ENCODE assay signal across 8 cellular contexts in genomic region chr11:72111803-72112540, GRCh38. TPM values are rescaled to one million over a fixed set of nuclear protein-coding genes. Genes with fewer than 3 reads are reported as not detected.
DNase-seq lines count a peak whose midpoint lies in the region; ATAC-seq and TF ChIP-seq lines count a peak whose summit lies in the region.

No MANE protein-coding gene starts in this region.

- no peak for TF ChIP-seq CTCF in DOHH2 (IDR thresholded peaks at IDR 0.05; ENCODE audit: low read depth, low read length, poor library complexity, severe bottlenecking)

- H3K27me3 Mint-ChIP-seq in activated T-helper 17 cell treated with anti-CD3 and anti-CD28 coated beads, Interleukin-2, amount 50 U/mL, for 72 hours: peaks cover 5% of the 10 kb centered on the region
- H3K27me3 Mint-ChIP-seq in naive thymus-derived CD8-positive, alpha-beta T cell: peaks cover 0 to 7% (median 4%) of the 10 kb centered on the region in 5 donors

- H4K20me1 ChIP-seq in DOHH2 (ENCODE audit: control insufficient read depth, insufficient read depth, low read depth, low read length): no peaks in the 10 kb centered on the region

- peaks cover 13% of the 10 kb centered on the region for H3K36me3 ChIP-seq in DOHH2 (ENCODE audit: control insufficient read depth, low read length)

- H3K9me3 ChIP-seq in DOHH2 (ENCODE audit: control insufficient read depth, insufficient read depth, low read length): no peaks in the 10 kb centered on the region

- POLR2A ChIA-PET in naive thymus-derived CD8-positive, alpha-beta T cell (lab: Charles Lee): interaction anchor here (0.7 to 3.6 kb wide), 14 partner anchors 8 to 319 kb away, joined by 3 to 78 read pairs (median 8); partner anchors contain the start of genes INPPL1, LAMTOR1, NUMA1 and RNF121

- no peaks in the 10 kb centered on the region for H3K27me3 ChIP-seq in DOHH2 (ENCODE audit: control insufficient read depth, low read length)

- DNase-seq in KG1 (lab: John Stamatoyannopoulos, UW) (peak; percentile 100), fibroblast of peridontal ligament (ENCODE audit: extremely low read depth) (peak; percentile 100)
- peak in 5 of 10 donors; percentile 79 to 94 (median 83) for DNase-seq in naive thymus-derived CD8-positive, alpha-beta T cell
- peak in 4 of 6 experiments; percentile 83 to 97 (median 92) for DNase-seq in stimulated activated naive CD4-positive, alpha-beta T cell (lab: John Stamatoyannopoulos, UW)

- 0 out of 2 replicates have a peak, but pooled peaks cover 3% of the 10 kb centered on the region for H3K9me2 ChIP-seq in DOHH2 (replicated peaks; ENCODE audit: control insufficient read depth, low read length)

- peaks cover 32% of the 10 kb centered on the region for H3K36me3 Mint-ChIP-seq in activated T-helper 17 cell treated with anti-CD3 and anti-CD28 coated beads, Interleukin-2, amount 50 U/mL, for 72 hours (ENCODE audit: low read depth)
- H3K36me3 Mint-ChIP-seq in naive thymus-derived CD8-positive, alpha-beta T cell: peaks cover 8 to 26% (median 19%) of the 10 kb centered on the region in 3 donors

- ATAC-seq in GM21737 (IDR thresholded peaks at IDR 0.05; ENCODE audit: unreplicated experiment): peak; percentile 74
- peak; percentile 92 for ATAC-seq in activated T-helper 17 cell treated with anti-CD3 and anti-CD28 coated beads, Interleukin-2, amount 50 U/mL, for 72 hours (replicated peaks)
- peak; percentile 86 to 88 for ATAC-seq in naive thymus-derived CD8-positive, alpha-beta T cell

- H3K9me3 Mint-ChIP-seq in activated T-helper 17 cell treated with anti-CD3 and anti-CD28 coated beads, Interleukin-2, amount 50 U/mL, for 72 hours: peaks cover 10% of the 10 kb centered on the region
- peaks cover 0 to 5% (median 0%) of the 10 kb centered on the region in 9 donors for H3K9me3 Mint-ChIP-seq in naive thymus-derived CD8-positive, alpha-beta T cell

- H3K4me1 Mint-ChIP-seq in activated T-helper 17 cell treated with anti-CD3 and anti-CD28 coated beads, Interleukin-2, amount 50 U/mL, for 72 hours: peaks cover 24% of the 10 kb centered on the region
- peaks cover 22 to 28% (median 25%) of the 10 kb centered on the region in 4 donors for H3K4me1 Mint-ChIP-seq in naive thymus-derived CD8-positive, alpha-beta T cell

- H3K4me1 ChIP-seq in DOHH2 (ENCODE audit: control insufficient read depth, low read length): peaks cover 19% of the 10 kb centered on the region

- peak overlapping the region; percentile 96 for H3K27ac Mint-ChIP-seq in activated T-helper 17 cell treated with anti-CD3 and anti-CD28 coated beads, Interleukin-2, amount 50 U/mL, for 72 hours
- H3K27ac Mint-ChIP-seq in naive thymus-derived CD8-positive, alpha-beta T cell: peak overlapping the region; percentile 95 to 99 (median 98)

- H3K4me3 ChIP-seq in DOHH2 (ENCODE audit: low read length): peak overlapping the region; percentile 75

- H3F3A ChIP-seq in DOHH2 (ENCODE audit: control insufficient read depth, insufficient read depth): 0 out of 2 replicates have a peak, but pooled peaks cover 2% of the 10 kb centered on the region

- peaks cover 8% of the 10 kb centered on the region for H3K79me2 ChIP-seq in DOHH2 (ENCODE audit: control insufficient read depth, low read length)

- peak overlapping the region; percentile 87 for H3K4me3 Mint-ChIP-seq in activated T-helper 17 cell treated with anti-CD3 and anti-CD28 coated beads, Interleukin-2, amount 50 U/mL, for 72 hours
- peak overlapping the region; percentile 87 to 100 (median 96) for H3K4me3 Mint-ChIP-seq in naive thymus-derived CD8-positive, alpha-beta T cell

- H3K4me2 ChIP-seq in DOHH2 (ENCODE audit: low read length): peak overlapping the region; percentile 93

- peak overlapping the region; percentile 87 for H3K27ac ChIP-seq in DOHH2 (ENCODE audit: low read depth, low read length)

TF ChIP-seq in PFSK-1, 5 proteins besides CTCF, POLR2A, EP300 and RAD21:
- TF ChIP-seq REST (IDR thresholded peaks at IDR 0.05; ENCODE audit: insufficient read depth in 1 of 2, low read depth in 2 of 2, low read length in 2 of 2) (no peak), SIN3A (IDR thresholded peaks at IDR 0.05; ENCODE audit: borderline replicate concordance, insufficient read depth, low read length) (0 out of 2 replicates have a peak, but pooled peaks have one; percentile 16), TAF1 (IDR thresholded peaks at IDR 0.05; ENCODE audit: borderline replicate concordance, insufficient read depth, low read length) (peak; percentile 80; the same call in 1 of the 2 replicates), POLR2AphosphoS5 (IDR thresholded peaks at IDR 0.05; ENCODE audit: low read depth, low read length) (peak; percentile 94), FOXP2 (optimal IDR thresholded peaks at IDR 0.05; ENCODE audit: borderline replicate concordance, extremely low read depth, extremely low read length, insufficient read depth) (no peak)
TF ChIP-seq in PFSK-1: peak in this region for 3.

RNA-seq across cellular contexts. Expression of gene ANAPC15, which starts 0.5 kb away (rescaled TPM):
- polyA plus RNA-seq in PFSK-1 (2012; ENCODE audit: insufficient read length, low read depth): 38.7 TPM
- 10 to 100 TPM; 35.5 to 65.6 TPM for total RNA-seq in activated T-helper 17 cell treated with anti-CD3 and anti-CD28 coated beads, Interleukin-2, amount 50 U/mL, for 72 hours
- total RNA-seq in naive thymus-derived CD8-positive, alpha-beta T cell: 10 to 100 TPM; 52.9 to 62.1 TPM
- polyA plus RNA-seq in naive thymus-derived CD8-positive, alpha-beta T cell: 100 to 1,000 TPM in 1 of 3 donors, 10 to 100 TPM in 2; 81.7 to 102 (median 90.1) TPM

RNA-seq across cellular contexts. Expression of gene TOMT, which starts 6.2 kb away (rescaled TPM):
- not detected for polyA plus RNA-seq in PFSK-1 (2012; ENCODE audit: insufficient read length, low read depth)
- under 1 TPM in 1 of 2 donors, not detected in 1; 0.26 TPM for total RNA-seq in activated T-helper 17 cell treated with anti-CD3 and anti-CD28 coated beads, Interleukin-2, amount 50 U/mL, for 72 hours
- not detected for total RNA-seq in naive thymus-derived CD8-positive, alpha-beta T cell
- not detected for polyA plus RNA-seq in naive thymus-derived CD8-positive, alpha-beta T cell

RNA-seq across cellular contexts. Expression of gene LAMTOR1, which starts 8.9 kb away (rescaled TPM):
- polyA plus RNA-seq in PFSK-1 (2012; ENCODE audit: insufficient read length, low read depth): 170 TPM
- 10 to 100 TPM; 53.4 to 69.1 TPM for total RNA-seq in activated T-helper 17 cell treated with anti-CD3 and anti-CD28 coated beads, Interleukin-2, amount 50 U/mL, for 72 hours
- total RNA-seq in naive thymus-derived CD8-positive, alpha-beta T cell: 10 to 100 TPM; 66.8 to 68.6 TPM
- polyA plus RNA-seq in naive thymus-derived CD8-positive, alpha-beta T cell: 10 to 100 TPM; 78.0 to 87.7 (median 78.6) TPM

RNA-seq across cellular contexts. Expression of gene FOLR3, which starts 23.6 kb away (rescaled TPM):
- polyA plus RNA-seq in PFSK-1 (2012; ENCODE audit: insufficient read length, low read depth): not detected
- total RNA-seq in activated T-helper 17 cell treated with anti-CD3 and anti-CD28 coated beads, Interleukin-2, amount 50 U/mL, for 72 hours: not detected
- not detected for total RNA-seq in naive thymus-derived CD8-positive, alpha-beta T cell
- polyA plus RNA-seq in naive thymus-derived CD8-positive, alpha-beta T cell: not detected

RNA-seq across cellular contexts. Expression of gene LRRC51, which starts 31.3 kb away (rescaled TPM):
- 3.3 TPM for polyA plus RNA-seq in PFSK-1 (2012; ENCODE audit: insufficient read length, low read depth)
- 1 to 10 TPM; 3.3 to 5.4 TPM for total RNA-seq in activated T-helper 17 cell treated with anti-CD3 and anti-CD28 coated beads, Interleukin-2, amount 50 U/mL, for 72 hours
- total RNA-seq in naive thymus-derived CD8-positive, alpha-beta T cell: 1 to 10 TPM; 5.0 to 6.6 TPM
- polyA plus RNA-seq in naive thymus-derived CD8-positive, alpha-beta T cell: 1 to 10 TPM; 1.5 to 3.1 (median 2.5) TPM
